1 cellular context compared by ENCODE assay signal in the genomic region with DNA sequence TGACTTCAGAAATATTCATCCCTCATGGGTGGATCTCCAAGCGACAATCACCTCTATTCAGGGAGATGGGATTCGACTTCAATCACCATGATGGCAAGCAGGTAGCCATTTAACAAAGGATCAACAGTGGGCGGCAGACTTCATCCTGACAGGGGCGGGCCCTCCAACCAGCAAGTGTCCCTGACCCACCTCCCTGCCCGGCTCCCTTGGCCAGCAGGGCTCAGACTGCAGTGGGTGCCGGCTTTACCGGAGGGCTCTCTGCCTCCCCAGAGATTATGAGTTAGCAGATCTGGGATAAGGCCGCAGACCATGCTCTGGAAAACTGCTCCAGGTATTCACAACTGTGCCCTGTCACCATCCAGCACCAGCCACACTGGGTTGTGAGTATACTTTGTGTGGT.
TF ChIP-seq lines count a peak whose summit lies in the region.

No MANE protein-coding gene starts in this region.

TF ChIP-seq in A549, 52 proteins besides CTCF, POLR2A, EP300 and RAD21 (continued from another document):
- TF ChIP-seq, protein P1, sequence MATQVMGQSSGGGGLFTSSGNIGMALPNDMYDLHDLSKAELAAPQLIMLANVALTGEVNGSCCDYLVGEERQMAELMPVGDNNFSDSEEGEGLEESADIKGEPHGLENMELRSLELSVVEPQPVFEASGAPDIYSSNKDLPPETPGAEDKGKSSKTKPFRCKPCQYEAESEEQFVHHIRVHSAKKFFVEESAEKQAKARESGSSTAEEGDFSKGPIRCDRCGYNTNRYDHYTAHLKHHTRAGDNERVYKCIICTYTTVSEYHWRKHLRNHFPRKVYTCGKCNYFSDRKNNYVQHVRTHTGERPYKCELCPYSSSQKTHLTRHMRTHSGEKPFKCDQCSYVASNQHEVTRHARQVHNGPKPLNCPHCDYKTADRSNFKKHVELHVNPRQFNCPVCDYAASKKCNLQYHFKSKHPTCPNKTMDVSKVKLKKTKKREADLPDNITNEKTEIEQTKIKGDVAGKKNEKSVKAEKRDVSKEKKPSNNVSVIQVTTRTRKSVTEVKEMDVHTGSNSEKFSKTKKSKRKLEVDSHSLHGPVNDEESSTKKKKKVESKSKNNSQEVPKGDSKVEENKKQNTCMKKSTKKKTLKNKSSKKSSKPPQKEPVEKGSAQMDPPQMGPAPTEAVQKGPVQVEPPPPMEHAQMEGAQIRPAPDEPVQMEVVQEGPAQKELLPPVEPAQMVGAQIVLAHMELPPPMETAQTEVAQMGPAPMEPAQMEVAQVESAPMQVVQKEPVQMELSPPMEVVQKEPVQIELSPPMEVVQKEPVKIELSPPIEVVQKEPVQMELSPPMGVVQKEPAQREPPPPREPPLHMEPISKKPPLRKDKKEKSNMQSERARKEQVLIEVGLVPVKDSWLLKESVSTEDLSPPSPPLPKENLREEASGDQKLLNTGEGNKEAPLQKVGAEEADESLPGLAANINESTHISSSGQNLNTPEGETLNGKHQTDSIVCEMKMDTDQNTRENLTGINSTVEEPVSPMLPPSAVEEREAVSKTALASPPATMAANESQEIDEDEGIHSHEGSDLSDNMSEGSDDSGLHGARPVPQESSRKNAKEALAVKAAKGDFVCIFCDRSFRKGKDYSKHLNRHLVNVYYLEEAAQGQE (IDR thresholded peaks at IDR 0.05), result no peak
- TF ChIP-seq, protein P2, sequence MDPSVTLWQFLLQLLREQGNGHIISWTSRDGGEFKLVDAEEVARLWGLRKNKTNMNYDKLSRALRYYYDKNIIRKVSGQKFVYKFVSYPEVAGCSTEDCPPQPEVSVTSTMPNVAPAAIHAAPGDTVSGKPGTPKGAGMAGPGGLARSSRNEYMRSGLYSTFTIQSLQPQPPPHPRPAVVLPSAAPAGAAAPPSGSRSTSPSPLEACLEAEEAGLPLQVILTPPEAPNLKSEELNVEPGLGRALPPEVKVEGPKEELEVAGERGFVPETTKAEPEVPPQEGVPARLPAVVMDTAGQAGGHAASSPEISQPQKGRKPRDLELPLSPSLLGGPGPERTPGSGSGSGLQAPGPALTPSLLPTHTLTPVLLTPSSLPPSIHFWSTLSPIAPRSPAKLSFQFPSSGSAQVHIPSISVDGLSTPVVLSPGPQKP (IDR thresholded peaks at IDR 0.05; ENCODE audit: low read depth, low read length), result no peak
